ENCODE assay signal across 19 cellular contexts in genomic region chr3:112074006-112074405, GRCh38. TPM values are rescaled to one million over a fixed set of nuclear protein-coding genes. Genes with fewer than 3 reads are reported as not detected.
A peak's percentile ranks its signal among the peaks of the same experiment; 100 is the strongest.
DNase-seq lines count a peak whose midpoint lies in the region; ATAC-seq and TF ChIP-seq lines count a peak whose summit lies in the region.
"Had no signal": no experiment of that assay in that cellular context is flagged by ENCODE, and none has a peak within 500 bp of the region (broad histone marks: within the 10 kb centered on the region; RNA-seq: fewer than 3 reads in every experiment).

No MANE protein-coding gene starts in this region.

- no peaks in the 10 kb centered on the region for H3K79me2 ChIP-seq in MM.1S (ENCODE audit: low read length)

- H3K4me1 ChIP-seq in CD8-positive, alpha-beta T cell (ENCODE audit: insufficient read depth, low read length), result peaks cover 19% of the 10 kb centered on the region
- peaks cover 44% of the 10 kb centered on the region for H3K4me1 ChIP-seq in MM.1S (ENCODE audit: low read length)
- no peaks in the 10 kb centered on the region for H3K4me1 ChIP-seq in right cardiac atrium (ENCODE audit: control insufficient read depth, insufficient read depth, low read length)
- H3K4me1 ChIP-seq: HAP-1, right lobe of liver had no signal

- no peaks in the 10 kb centered on the region for H3K9me3 ChIP-seq in CD8-positive, alpha-beta T cell (ENCODE audit: low read length)
- H3K9me3 ChIP-seq in MM.1S (replicated peaks; ENCODE audit: insufficient read depth, low read length) (no peaks in the 10 kb centered on the region), right cardiac atrium (ENCODE audit: control insufficient read depth, low read length) (no peaks in the 10 kb centered on the region)
- H3K9me3 ChIP-seq: HAP-1, right lobe of liver, tibial nerve had no signal

- ATAC-seq in CD8-positive, alpha-beta T cell, result no peak
- ATAC-seq in right cardiac atrium (no peak), HG03457 (IDR thresholded peaks at IDR 0.05; ENCODE audit: unreplicated experiment) (no peak)

- H3K4me3 Mint-ChIP-seq in CD8-positive, alpha-beta T cell, result no peak overlapping the region
- H3K4me3 Mint-ChIP-seq: IgD-negative memory B cell had no signal

- peaks cover 2% of the 10 kb centered on the region for H3K27me3 Mint-ChIP-seq in CD8-positive, alpha-beta T cell (ENCODE audit: low read depth)

- H3K4me3 ChIP-seq in CD8-positive, alpha-beta T cell (ENCODE audit: low read depth, low read length), result no peak overlapping the region
- H3K4me3 ChIP-seq in MM.1S (ENCODE audit: low read length) (no peak overlapping the region), right cardiac atrium (ENCODE audit: low read length) (no peak overlapping the region)
- H3K4me3 ChIP-seq: dorsolateral prefrontal cortex, HAP-1, right lobe of liver, tibial nerve had no signal

- intact Hi-C loops in CD8-positive, alpha-beta T cell (cut with DNase I, micrococcal nuclease), result no loop called here
- intact Hi-C loops in right cardiac atrium (cut with DNase I), result no loop called here

- H2AFZ ChIP-seq in MM.1S (ENCODE audit: low read length), result no peak overlapping the region

- no peak for TF ChIP-seq CTCF in CD8-positive, alpha-beta T cell (IDR thresholded peaks at IDR 0.05)
- no peak for TF ChIP-seq CTCF in MM.1S (IDR thresholded peaks at IDR 0.05; ENCODE audit: low read length)

- 92% methylated on average over 2 of the region's 2 CpGs for WGBS in right cardiac atrium

- no peaks in the 10 kb centered on the region for H3K36me3 ChIP-seq in CD8-positive, alpha-beta T cell (ENCODE audit: insufficient read depth, low read length)
- H3K36me3 ChIP-seq in MM.1S (replicated peaks; ENCODE audit: insufficient read depth, low read length), result no peaks in the 10 kb centered on the region
- H3K36me3 ChIP-seq: HAP-1, right lobe of liver, tibial nerve had no signal

- H3K27ac Mint-ChIP-seq in CD8-positive, alpha-beta T cell, result peak overlapping the region; percentile 24
- H3K27ac Mint-ChIP-seq: IgD-negative memory B cell had no signal

- DNase-seq in CD8-positive, alpha-beta T cell, result no peak
- DNase-seq in MM.1S (no peak), epithelial cell of prostate (ENCODE audit: low read depth, low spot score) (no peak), renal cortical epithelial cell (ENCODE audit: low read depth) (peak; percentile 75), activated T-cell treated with anti-CD3 and anti-CD28 coated beads for 4 hours (no peak), Kasumi-1 (lab: John Stamatoyannopoulos, UW) (no peak), right cardiac atrium (no peak)
- DNase-seq: activated effector memory CD4-positive, alpha-beta T cell treated with anti-CD3 and anti-CD28 coated beads, Interleukin-2, amount 50 U/mL, for 16 hours; C1 segment of cervical spinal cord; dorsolateral prefrontal cortex; NCI-H1105; right lobe of liver; stimulated activated CD4-positive, alpha-beta T cell treated with anti-CD3 and anti-CD28 coated beads, Interleukin-4, amount 100 ng/mL, for 4 hours had no signal

- H3K36me3 Mint-ChIP-seq in CD8-positive, alpha-beta T cell, result no peaks in the 10 kb centered on the region
- H3K36me3 Mint-ChIP-seq: IgD-negative memory B cell had no signal

- H3K27ac ChIP-seq in CD8-positive, alpha-beta T cell (ENCODE audit: low read depth, low read length), result no peak overlapping the region
- peak overlapping the region; percentile 83; the same call in 1 of the 2 replicates for H3K27ac ChIP-seq in MM.1S (ENCODE audit: low read length)
- peak overlapping the region; percentile 94 for H3K27ac ChIP-seq in epithelial cell of prostate
- no peak overlapping the region for H3K27ac ChIP-seq in right cardiac atrium (ENCODE audit: low read length)
- H3K27ac ChIP-seq: dorsolateral prefrontal cortex, right lobe of liver, tibial nerve had no signal

- no peaks in the 10 kb centered on the region for H3K9me3 Mint-ChIP-seq in CD8-positive, alpha-beta T cell
- H3K9me3 Mint-ChIP-seq: IgD-negative memory B cell had no signal

- H3K4me1 Mint-ChIP-seq in CD8-positive, alpha-beta T cell (ENCODE audit: low read depth), result peaks cover 46% of the 10 kb centered on the region

- H3K4me2 ChIP-seq in MM.1S (ENCODE audit: low read depth, low read length), result peak overlapping the region; percentile 91

- H3K9me2 ChIP-seq in MM.1S (replicated peaks; ENCODE audit: insufficient read depth, low read length), result no peaks in the 10 kb centered on the region

- H4K20me1 ChIP-seq in MM.1S (ENCODE audit: insufficient read depth, low read length), result no peaks in the 10 kb centered on the region

- no peak overlapping the region for H3K9ac ChIP-seq in MM.1S (ENCODE audit: low read length)

- H3F3A ChIP-seq in MM.1S (ENCODE audit: insufficient read depth, low read length), result peaks cover 23% of the 10 kb centered on the region

- POLR2A ChIA-PET in CD8-positive, alpha-beta T cell (lab: Charles Lee), result interaction anchor here (0.6 kb wide), 1 partner anchor 16 kb away, joined by 3 read pairs; no protein-coding TSS in a partner anchor

- CTCF ChIA-PET in CD8-positive, alpha-beta T cell (lab: Charles Lee), result no interaction called here

- no peaks in the 10 kb centered on the region for H3K27me3 ChIP-seq in CD8-positive, alpha-beta T cell (ENCODE audit: insufficient read depth, low read length)
- H3K27me3 ChIP-seq in MM.1S (replicated peaks; ENCODE audit: insufficient read depth, low read length), result no peaks in the 10 kb centered on the region
- peaks cover 3% of the 10 kb centered on the region for H3K27me3 ChIP-seq in right cardiac atrium (ENCODE audit: control insufficient read depth, insufficient read depth)
- H3K27me3 ChIP-seq: right lobe of liver, tibial nerve had no signal

RNA-seq across cellular contexts. Expression of gene C3orf52, which starts 12.2 kb away (rescaled TPM):
- total RNA-seq in CD8-positive, alpha-beta T cell, result under 1 TPM; 0.19 to 0.78 TPM
- total RNA-seq in renal cortical epithelial cell, result 33.1 and 68.9 TPM in 2 replicates
- 1 to 10 TPM; 1.1 to 4.4 (median 1.2) TPM for total RNA-seq in right cardiac atrium
- 0.48 TPM for polyA plus RNA-seq in right cardiac atrium

RNA-seq across cellular contexts. Expression of gene TMPRSS7, which starts 39.5 kb away (rescaled TPM):
- not detected for total RNA-seq in CD8-positive, alpha-beta T cell
- 0.15 TPM in 1 of 2 replicates, not detected in the other for total RNA-seq in renal cortical epithelial cell
- not detected for total RNA-seq in right cardiac atrium
- not detected for polyA plus RNA-seq in right cardiac atrium
- total RNA-seq: activated CD8-positive, alpha-beta memory T cell treated with anti-CD3 and anti-CD28 coated beads for 36 hours; right lobe of liver; tibial nerve had no signal
- polyA plus RNA-seq: IgD-negative memory B cell had no signal

RNA-seq across cellular contexts. Expression of gene GCSAM, which starts 59.0 kb away (rescaled TPM):
- 1 to 10 TPM; 3.1 to 4.3 TPM for total RNA-seq in CD8-positive, alpha-beta T cell
- not detected in 2 replicates for total RNA-seq in renal cortical epithelial cell
- under 1 TPM in 1 of 4 donors, not detected in 3; 0.29 TPM for total RNA-seq in right cardiac atrium
- not detected for polyA plus RNA-seq in right cardiac atrium
- polyA plus RNA-seq: neural cell had no signal

Comparison
In these comparisons a context has a peak if more than half of its experiments do, and no peak if none do; other contexts are left out.
1. H3K27ac ChIP-seq: peak in MM.1S (single experiment) and epithelial cell of prostate (single experiment); none in CD8-positive, alpha-beta T cell (single experiment) and right cardiac atrium (single experiment).